ENCODE assay signal across 1 cellular context in the genomic region with DNA sequence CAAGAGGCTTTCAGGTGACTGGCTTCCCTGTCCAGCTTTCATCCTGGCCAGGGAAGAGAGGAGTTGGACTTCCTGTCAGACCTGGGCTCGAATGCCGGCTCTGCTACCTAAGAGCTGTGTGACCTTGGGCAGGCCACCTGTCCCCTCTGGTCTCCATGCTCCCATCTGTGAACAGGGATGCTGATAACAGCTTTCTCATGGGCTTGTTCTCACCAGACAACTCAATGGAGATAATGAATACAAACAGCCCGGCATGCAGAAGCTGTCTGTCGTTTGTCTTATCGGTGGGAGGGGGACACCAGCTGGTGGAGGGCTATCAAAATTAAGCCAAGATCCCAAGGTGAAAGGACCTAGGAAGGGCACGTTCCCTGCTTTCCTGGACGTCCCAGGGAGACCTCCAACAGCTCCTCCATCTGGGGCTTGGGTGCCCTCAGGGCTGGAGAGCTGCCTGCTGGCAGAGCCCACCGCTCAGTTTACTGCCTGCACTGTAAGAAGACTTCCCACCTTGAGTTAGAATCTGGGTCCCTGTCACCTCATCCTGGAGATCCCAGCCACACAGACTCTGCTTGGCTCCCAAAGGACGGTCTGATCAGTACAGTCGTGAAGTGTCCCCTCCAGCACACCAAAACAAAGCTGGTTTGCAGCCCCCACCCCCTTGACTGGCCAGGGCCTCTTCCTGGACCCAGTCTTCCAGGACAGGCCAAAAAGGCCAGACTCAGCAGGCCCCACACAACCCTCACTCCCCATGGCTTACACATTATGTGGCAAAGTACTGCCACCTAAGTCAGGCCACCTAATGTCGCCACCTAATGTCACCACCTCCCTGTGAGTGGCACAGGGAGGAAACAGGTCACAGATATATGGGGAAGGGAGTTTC.
TF ChIP-seq lines count a peak whose summit lies in the region.

No MANE protein-coding gene starts in this region.

TF ChIP-seq in SK-N-SH, 30 proteins besides CTCF, POLR2A, EP300 and RAD21 (continued from another document):
- TF ChIP-seq REST (IDR thresholded peaks at IDR 0.05; ENCODE audit: low read depth, low read length): no peak
- no peak for TF ChIP-seq RXRA (IDR thresholded peaks at IDR 0.05; ENCODE audit: borderline replicate concordance, low read depth)
- TF ChIP-seq MXI1 (IDR thresholded peaks at IDR 0.05; ENCODE audit: low read depth, low read length): no peak
- no peak for TF ChIP-seq RFX5 (IDR thresholded peaks at IDR 0.05; ENCODE audit: low read length)
- TF ChIP-seq TCF12 (IDR thresholded peaks at IDR 0.05): no peak
- no peak for TF ChIP-seq YY1 (IDR thresholded peaks at IDR 0.05; ENCODE audit: low read depth)
- TF ChIP-seq TAF1 (IDR thresholded peaks at IDR 0.05; ENCODE audit: borderline replicate concordance, low read depth, low read length): no peak
- no peak for TF ChIP-seq GABPA (IDR thresholded peaks at IDR 0.05; ENCODE audit: low read depth)
- TF ChIP-seq NFIC (IDR thresholded peaks at IDR 0.05; ENCODE audit: borderline replicate concordance): no peak
- TF ChIP-seq, protein P1, sequence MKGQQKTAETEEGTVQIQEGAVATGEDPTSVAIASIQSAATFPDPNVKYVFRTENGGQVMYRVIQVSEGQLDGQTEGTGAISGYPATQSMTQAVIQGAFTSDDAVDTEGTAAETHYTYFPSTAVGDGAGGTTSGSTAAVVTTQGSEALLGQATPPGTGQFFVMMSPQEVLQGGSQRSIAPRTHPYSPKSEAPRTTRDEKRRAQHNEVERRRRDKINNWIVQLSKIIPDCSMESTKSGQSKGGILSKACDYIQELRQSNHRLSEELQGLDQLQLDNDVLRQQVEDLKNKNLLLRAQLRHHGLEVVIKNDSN (IDR thresholded peaks at IDR 0.05; ENCODE audit: borderline replicate concordance, low read depth): no peak
- no peak for TF ChIP-seq EZH2phosphoT487 (IDR thresholded peaks at IDR 0.05; ENCODE audit: borderline replicate concordance, low read depth)
- TF ChIP-seq FOXM1 (IDR thresholded peaks at IDR 0.05; ENCODE audit: low read depth): no peak
- TF ChIP-seq, protein P2, sequence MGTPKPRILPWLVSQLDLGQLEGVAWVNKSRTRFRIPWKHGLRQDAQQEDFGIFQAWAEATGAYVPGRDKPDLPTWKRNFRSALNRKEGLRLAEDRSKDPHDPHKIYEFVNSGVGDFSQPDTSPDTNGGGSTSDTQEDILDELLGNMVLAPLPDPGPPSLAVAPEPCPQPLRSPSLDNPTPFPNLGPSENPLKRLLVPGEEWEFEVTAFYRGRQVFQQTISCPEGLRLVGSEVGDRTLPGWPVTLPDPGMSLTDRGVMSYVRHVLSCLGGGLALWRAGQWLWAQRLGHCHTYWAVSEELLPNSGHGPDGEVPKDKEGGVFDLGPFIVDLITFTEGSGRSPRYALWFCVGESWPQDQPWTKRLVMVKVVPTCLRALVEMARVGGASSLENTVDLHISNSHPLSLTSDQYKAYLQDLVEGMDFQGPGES (IDR thresholded peaks at IDR 0.05; ENCODE audit: low read depth, low read length): no peak
- TF ChIP-seq TEAD4 (IDR thresholded peaks at IDR 0.05; ENCODE audit: borderline replicate concordance, insufficient read depth): no peak
- TF ChIP-seq, protein P3, sequence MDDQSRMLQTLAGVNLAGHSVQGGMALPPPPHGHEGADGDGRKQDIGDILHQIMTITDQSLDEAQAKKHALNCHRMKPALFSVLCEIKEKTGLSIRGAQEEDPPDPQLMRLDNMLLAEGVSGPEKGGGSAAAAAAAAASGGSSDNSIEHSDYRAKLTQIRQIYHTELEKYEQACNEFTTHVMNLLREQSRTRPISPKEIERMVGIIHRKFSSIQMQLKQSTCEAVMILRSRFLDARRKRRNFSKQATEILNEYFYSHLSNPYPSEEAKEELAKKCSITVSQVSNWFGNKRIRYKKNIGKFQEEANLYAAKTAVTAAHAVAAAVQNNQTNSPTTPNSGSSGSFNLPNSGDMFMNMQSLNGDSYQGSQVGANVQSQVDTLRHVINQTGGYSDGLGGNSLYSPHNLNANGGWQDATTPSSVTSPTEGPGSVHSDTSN (IDR thresholded peaks at IDR 0.05): no peak
- no peak for TF ChIP-seq SMC3 (IDR thresholded peaks at IDR 0.05; ENCODE audit: low read depth, low read length)
